In the genomic region with DNA sequence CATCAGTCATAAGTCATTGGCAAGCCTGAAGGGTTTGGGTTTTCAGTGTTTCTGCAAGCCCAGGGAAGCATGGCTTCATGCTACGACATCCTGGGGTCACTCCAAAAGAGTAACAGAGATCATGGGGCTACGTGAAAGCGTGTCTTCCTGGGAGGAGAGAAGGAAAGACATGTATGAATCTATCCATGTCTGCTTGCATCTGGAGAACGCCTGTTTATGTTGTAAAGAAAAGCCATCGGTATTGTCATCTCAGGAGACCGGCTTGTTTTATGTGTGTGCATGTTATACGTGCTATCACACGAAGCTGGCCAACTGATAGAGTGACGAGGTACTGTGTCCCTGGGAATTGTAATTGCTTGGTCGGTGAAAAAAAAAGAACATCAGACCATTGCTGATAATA, we compare ENCODE assay signal across 13 cellular contexts. TPM values are rescaled to one million over a fixed set of nuclear protein-coding genes. Genes with fewer than 3 reads are reported as not detected.
DNase-seq lines count a peak whose midpoint lies in the region; ATAC-seq and TF ChIP-seq lines count a peak whose summit lies in the region.
"Had no signal": no experiment of that assay in that cellular context is flagged by ENCODE, and none has a peak within 500 bp of the region (broad histone marks: within the 10 kb centered on the region; RNA-seq: fewer than 3 reads in every experiment).

No MANE protein-coding gene starts in this region.

- intact Hi-C loops in thyroid gland (cut with DNase I): no loop called here

- H3K9me3 ChIP-seq in thoracic aorta: no peaks in the 10 kb centered on the region
- no peaks in the 10 kb centered on the region for H3K9me3 ChIP-seq in thyroid gland

- no peak for TF ChIP-seq CTCF in thoracic aorta (IDR thresholded peaks at IDR 0.05)
- TF ChIP-seq CTCF in thyroid gland (IDR thresholded peaks at IDR 0.05): no peak

- H3K27me3 ChIP-seq in thoracic aorta (replicated peaks; ENCODE audit: insufficient read depth): no peaks in the 10 kb centered on the region
- no peaks in the 10 kb centered on the region for H3K27me3 ChIP-seq in thyroid gland

- H3K4me1 ChIP-seq in thoracic aorta (ENCODE audit: control insufficient read depth in 1 of 2, low read depth in 2 of 2): peaks cover 2 to 26% of the 10 kb centered on the region in 2 donors
- peaks cover 3 to 15% of the 10 kb centered on the region in 2 donors for H3K4me1 ChIP-seq in thyroid gland

- H3K36me3 Mint-ChIP-seq in activated naive CD8-positive, alpha-beta T cell: peaks cover 2% of the 10 kb centered on the region
- H3K36me3 Mint-ChIP-seq in activated naive CD8-positive, alpha-beta T cell treated with anti-CD3 and anti-CD28 coated beads for 36 hours: no peaks in the 10 kb centered on the region
- H3K36me3 Mint-ChIP-seq in central memory CD8-positive, alpha-beta T cell (ENCODE audit: insufficient read depth): no peaks in the 10 kb centered on the region

- H3K27ac Mint-ChIP-seq in activated naive CD8-positive, alpha-beta T cell: no peak overlapping the region
- H3K27ac Mint-ChIP-seq in activated naive CD8-positive, alpha-beta T cell treated with anti-CD3 and anti-CD28 coated beads for 36 hours: no peak overlapping the region
- no peak overlapping the region for H3K27ac Mint-ChIP-seq in central memory CD8-positive, alpha-beta T cell (ENCODE audit: low read depth)
- H3K27ac Mint-ChIP-seq: effector memory CD8-positive, alpha-beta T cell had no signal

- WGBS in thyroid gland, 2 donors: 59 to 61% methylated on average over 10 of the region's 10 CpGs

- H3K27ac ChIP-seq in thoracic aorta: no peak overlapping the region
- H3K27ac ChIP-seq in thyroid gland: no peak overlapping the region

- H3K4me3 ChIP-seq in thoracic aorta (peak overlapping the region; percentile 79), thyroid gland (replicated peaks in 1 of 3) (no peak overlapping the region)

- ATAC-seq in central memory CD8-positive, alpha-beta T cell (replicated peaks; ENCODE audit: extremely low read depth, poor library complexity, severe bottlenecking): no peak
- ATAC-seq in thoracic aorta (ENCODE audit: insufficient number of reproducible peaks, low FRiP score, low read depth) (no peak), HG02885 (IDR thresholded peaks at IDR 0.05; ENCODE audit: poor library complexity, unreplicated experiment) (no peak)
- ATAC-seq: effector memory CD8-positive, alpha-beta T cell had no signal

- peaks cover 30% of the 10 kb centered on the region for H3K27me3 Mint-ChIP-seq in activated naive CD8-positive, alpha-beta T cell
- peaks cover 69% of the 10 kb centered on the region for H3K27me3 Mint-ChIP-seq in activated naive CD8-positive, alpha-beta T cell treated with anti-CD3 and anti-CD28 coated beads for 36 hours
- peaks cover 31% of the 10 kb centered on the region for H3K27me3 Mint-ChIP-seq in central memory CD8-positive, alpha-beta T cell

- H3K9me3 Mint-ChIP-seq in activated naive CD8-positive, alpha-beta T cell (ENCODE audit: low read depth): no peaks in the 10 kb centered on the region
- H3K9me3 Mint-ChIP-seq in activated naive CD8-positive, alpha-beta T cell treated with anti-CD3 and anti-CD28 coated beads for 36 hours: no peaks in the 10 kb centered on the region
- peaks cover 7% of the 10 kb centered on the region for H3K9me3 Mint-ChIP-seq in central memory CD8-positive, alpha-beta T cell

- peaks cover 11% of the 10 kb centered on the region for H3K4me1 Mint-ChIP-seq in activated naive CD8-positive, alpha-beta T cell (ENCODE audit: low read depth)
- H3K4me1 Mint-ChIP-seq in activated naive CD8-positive, alpha-beta T cell treated with anti-CD3 and anti-CD28 coated beads for 36 hours: peaks cover 7% of the 10 kb centered on the region
- no peaks in the 10 kb centered on the region for H3K4me1 Mint-ChIP-seq in central memory CD8-positive, alpha-beta T cell

- peak overlapping the region; percentile 48 for H3K4me3 Mint-ChIP-seq in activated naive CD8-positive, alpha-beta T cell
- H3K4me3 Mint-ChIP-seq in activated naive CD8-positive, alpha-beta T cell treated with anti-CD3 and anti-CD28 coated beads for 36 hours: no peak overlapping the region
- H3K4me3 Mint-ChIP-seq in central memory CD8-positive, alpha-beta T cell: peak overlapping the region; percentile 10
- H3K4me3 Mint-ChIP-seq: effector memory CD8-positive, alpha-beta T cell had no signal

- TF ChIP-seq POLR2A in thyroid gland (IDR thresholded peaks at IDR 0.05): no peak

- H3K36me3 ChIP-seq in thoracic aorta: no peaks in the 10 kb centered on the region
- no peaks in the 10 kb centered on the region for H3K36me3 ChIP-seq in thyroid gland

- DNase-seq in activated naive CD8-positive, alpha-beta T cell treated with anti-CD3 and anti-CD28 coated beads for 36 hours: no peak
- DNase-seq in central memory CD8-positive, alpha-beta T cell (ENCODE audit: low spot score in 2 of 2): no peak
- DNase-seq in left kidney (ENCODE audit: low read depth, low spot score): peak; percentile 51
- no peak for DNase-seq in thoracic aorta (ENCODE audit: low spot score)
- DNase-seq in thyroid gland: no peak
- no peak for DNase-seq in activated CD4-positive, alpha-beta T cell treated with anti-CD3 and anti-CD28 coated beads for 1 hour
- DNase-seq: activated CD4-positive, CD25-positive, alpha-beta regulatory T cell; activated gamma-delta T cell; effector memory CD8-positive, alpha-beta T cell; NCI-H2029 treated with DMSO at 0.1 percent for 48 hours had no signal

RNA-seq across cellular contexts. Expression of gene CDH6, which starts 0.5 kb away (rescaled TPM):
- not detected for total RNA-seq in activated naive CD8-positive, alpha-beta T cell treated with anti-CD3 and anti-CD28 coated beads for 36 hours
- total RNA-seq in thoracic aorta: 10 to 100 TPM in 1 of 2 donors, 1 to 10 TPM in 1; 3.2 to 15.9 TPM
- total RNA-seq in thyroid gland: 1 to 10 TPM; 1.0 to 3.0 (median 2.2) TPM
- total RNA-seq: HT1080 had no signal
